In the genomic region with DNA sequence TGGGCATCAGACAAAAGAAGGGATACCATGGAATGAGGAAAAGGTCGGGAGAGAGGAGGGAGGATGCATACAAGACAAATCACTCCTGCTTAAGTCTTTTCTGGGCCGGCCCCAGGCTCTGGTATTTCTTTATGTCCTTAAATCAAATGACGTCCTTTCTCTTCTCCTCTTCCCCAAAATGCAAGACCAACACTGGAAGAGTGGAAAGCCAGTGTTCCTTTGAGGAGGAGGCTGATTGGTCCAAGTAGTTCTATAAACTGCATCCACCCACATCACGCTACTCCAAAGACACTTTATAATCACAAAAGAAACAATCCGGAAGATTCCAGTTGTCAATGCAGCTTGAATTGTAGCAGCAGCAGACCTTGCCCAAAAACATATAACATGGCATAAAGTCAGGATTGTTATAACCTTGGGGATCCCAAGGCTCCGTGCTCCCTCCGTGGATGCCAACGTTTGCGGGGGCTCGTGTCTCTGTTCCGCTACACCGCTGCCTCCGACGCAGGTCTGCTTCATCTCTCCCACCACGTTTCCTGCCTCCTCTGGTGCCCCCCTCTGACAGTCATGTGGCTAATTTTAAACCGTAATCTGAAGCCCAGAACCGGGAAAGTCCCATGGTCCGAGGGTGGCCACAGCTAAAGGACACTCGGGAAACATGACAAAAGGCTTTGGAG, we compare ENCODE assay signal across 8 cellular contexts.
DNase-seq lines count a peak whose midpoint lies in the region; ATAC-seq lines count a peak whose summit lies in the region.

No MANE protein-coding gene starts in this region.

- H3K27ac Mint-ChIP-seq in stimulated activated naive CD8-positive, alpha-beta T cell treated with anti-CD3 and anti-CD28 coated beads, Interleukin-15, amount 100 ng/mL, for 72 hours: peak overlapping the region; percentile 90 to 94

- H3K4me1 Mint-ChIP-seq in stimulated activated naive CD8-positive, alpha-beta T cell treated with anti-CD3 and anti-CD28 coated beads, Interleukin-15, amount 100 ng/mL, for 72 hours: peaks cover 48% of the 10 kb centered on the region

- DNase-seq in GM03348 (ENCODE audit: low spot score): peak; percentile 61
- DNase-seq in activated CD4-positive, alpha-beta T cell treated with anti-CD3 and anti-CD28 coated beads for 1 hour: peak; percentile 31
- DNase-seq in effector CD8-positive, alpha-beta T cell (lab: John Stamatoyannopoulos, UW): peak; percentile 9
- DNase-seq in midbrain (lab: John Stamatoyannopoulos, UW): peak; percentile 12
- peak; percentile 25 to 40 for DNase-seq in stimulated activated naive CD8-positive, alpha-beta T cell treated with anti-CD3 and anti-CD28 coated beads, Interleukin-15, amount 100 ng/mL, for 72 hours

- no peak for ATAC-seq in stimulated activated naive CD8-positive, alpha-beta T cell treated with anti-CD3 and anti-CD28 coated beads, Interleukin-15, amount 100 ng/mL, for 72 hours
- ATAC-seq in GM19328 (IDR thresholded peaks at IDR 0.05; ENCODE audit: unreplicated experiment) (no peak), GM21390 (IDR thresholded peaks at IDR 0.05; ENCODE audit: unreplicated experiment) (no peak), GM21381 (IDR thresholded peaks at IDR 0.05; ENCODE audit: unreplicated experiment) (no peak)

- H3K4me3 Mint-ChIP-seq in stimulated activated naive CD8-positive, alpha-beta T cell treated with anti-CD3 and anti-CD28 coated beads, Interleukin-15, amount 100 ng/mL, for 72 hours: peak overlapping the region; percentile 77 to 79

- H3K9me3 Mint-ChIP-seq in stimulated activated naive CD8-positive, alpha-beta T cell treated with anti-CD3 and anti-CD28 coated beads, Interleukin-15, amount 100 ng/mL, for 72 hours: peaks cover 0 to 3% of the 10 kb centered on the region in 2 donors

- H3K27me3 Mint-ChIP-seq in stimulated activated naive CD8-positive, alpha-beta T cell treated with anti-CD3 and anti-CD28 coated beads, Interleukin-15, amount 100 ng/mL, for 72 hours: no peaks in the 10 kb centered on the region

Comparison
In these comparisons a context has a peak if more than half of its experiments do, and no peak if none do; other contexts are left out.
1. DNase-seq: peak in every context shown above with its lines; median percentile 61 in GM03348; 32 in stimulated activated naive CD8-positive, alpha-beta T cell treated with anti-CD3 and anti-CD28 coated beads, Interleukin-15, amount 100 ng/mL, for 72 hours; 31 in activated CD4-positive, alpha-beta T cell treated with anti-CD3 and anti-CD28 coated beads for 1 hour; 12 in midbrain; 9 in effector CD8-positive, alpha-beta T cell.